Comparison of ENCODE assay signal across 1 cellular context in the genomic region with DNA sequence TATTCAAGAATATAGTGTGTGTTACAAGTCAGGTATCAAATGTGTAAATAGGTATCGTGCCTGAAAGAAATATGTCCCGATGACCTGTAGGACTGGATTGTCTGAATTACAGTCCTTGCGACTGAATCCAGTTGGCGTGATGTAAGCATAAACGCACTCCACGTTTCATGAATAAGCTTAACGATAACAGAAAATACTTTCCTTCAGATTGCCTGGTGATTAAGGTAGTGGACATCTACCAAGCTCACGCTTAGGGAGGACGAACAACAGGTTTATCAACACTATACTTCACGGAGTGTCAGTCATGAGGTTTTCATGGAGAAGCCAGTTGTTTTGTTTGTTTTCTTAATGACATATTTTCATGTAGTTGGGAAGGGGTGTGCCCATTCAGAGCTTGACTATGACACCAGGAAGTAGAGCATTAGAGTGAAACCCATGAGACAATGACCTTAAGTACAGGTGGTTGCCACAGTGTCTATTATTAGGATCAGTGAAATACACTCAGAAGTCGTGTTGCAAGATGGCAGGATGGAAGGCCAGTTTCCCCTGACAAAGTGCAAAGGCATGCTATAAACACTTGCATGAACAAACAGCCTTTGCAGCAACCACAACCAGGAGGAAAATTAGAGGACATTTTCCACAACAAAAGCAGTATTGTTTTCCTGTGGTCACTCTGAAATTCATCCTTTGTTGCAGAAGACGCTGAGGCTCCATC.
A peak's percentile ranks its signal among the peaks of the same experiment; 100 is the strongest.
TF ChIP-seq lines count a peak whose summit lies in the region.

No MANE protein-coding gene starts in this region.

TF ChIP-seq in GM12878, 131 proteins besides CTCF, POLR2A, EP300 and RAD21 (continued from another document):
- TF ChIP-seq RUNX3 (IDR thresholded peaks at IDR 0.05; ENCODE audit: low read length) (0 out of 2 replicates have a peak, but pooled peaks have one; percentile 6), MEF2A (IDR thresholded peaks at IDR 0.05; ENCODE audit: insufficient read depth, low read depth, low read length) (0 out of 2 replicates have a peak, but pooled peaks have one; percentile 49)
